Comparison of ENCODE assay signal across 11 cellular contexts in genomic region chr6:52724041-52724405, GRCh38. TPM values are rescaled to one million over a fixed set of nuclear protein-coding genes. Genes with fewer than 3 reads are reported as not detected.
A peak's percentile ranks its signal among the peaks of the same experiment; 100 is the strongest.
DNase-seq lines count a peak whose midpoint lies in the region; ATAC-seq and TF ChIP-seq lines count a peak whose summit lies in the region.
"Had no signal": no experiment of that assay in that cellular context is flagged by ENCODE, and none has a peak within 500 bp of the region (broad histone marks: within the 10 kb centered on the region; RNA-seq: fewer than 3 reads in every experiment).

No MANE protein-coding gene starts in this region.

- no peak overlapping the region for H3K4me3 Mint-ChIP-seq in progenitor cell of endocrine pancreas (ENCODE audit: low read depth)

- H3K4me3 ChIP-seq in Peyer's patch (no peak overlapping the region), fibroblast of pulmonary artery (replicated peaks; ENCODE audit: low read depth, low read length) (no peak overlapping the region)
- H3K4me3 ChIP-seq: SJCRH30 had no signal

- no peaks in the 10 kb centered on the region for H3K36me3 Mint-ChIP-seq in progenitor cell of endocrine pancreas (ENCODE audit: insufficient read depth)

- no peaks in the 10 kb centered on the region for H3K27me3 ChIP-seq in Peyer's patch
- H3K27me3 ChIP-seq: SJCRH30 had no signal

- H3K27me3 Mint-ChIP-seq in progenitor cell of endocrine pancreas, result no peaks in the 10 kb centered on the region

- no peaks in the 10 kb centered on the region for H3K9me3 ChIP-seq in Peyer's patch
- H3K9me3 ChIP-seq: SJCRH30 had no signal

- POLR2A ChIA-PET in HEK293T (lab: Yijun Ruan, JAX), result no interaction called here

- no peaks in the 10 kb centered on the region for H3K36me3 ChIP-seq in Peyer's patch
- H3K36me3 ChIP-seq: SJCRH30 had no signal

- no peak for TF ChIP-seq CTCF in Peyer's patch (IDR thresholded peaks at IDR 0.05)
- no peak for TF ChIP-seq CTCF in fibroblast of pulmonary artery (IDR thresholded peaks at IDR 0.05; ENCODE audit: low read length, missing control alignments)
- TF ChIP-seq CTCF in progenitor cell of endocrine pancreas (IDR thresholded peaks at IDR 0.05; ENCODE audit: unreplicated experiment), result no peak

- H3K27ac Mint-ChIP-seq in progenitor cell of endocrine pancreas, result peak overlapping the region; percentile 9

- TF ChIP-seq POLR2A in Peyer's patch (IDR thresholded peaks at IDR 0.05), result no peak

- CTCF ChIA-PET in HEK293T (lab: Yijun Ruan, JAX), result interaction anchor here (0.5 to 0.6 kb wide), 3 partner anchors 47 to 762 kb away, joined by 3 to 6 read pairs (median 5); no protein-coding TSS in a partner anchor

- H3K4me1 ChIP-seq in Peyer's patch, result peaks cover 0 to 15% (median 0%) of the 10 kb centered on the region in 4 donors
- H3K4me1 ChIP-seq: SJCRH30 had no signal

- DNase-seq in AG20443 (ENCODE audit: low spot score) (peak; percentile 70), Peyer's patch (no peak), fibroblast of pulmonary artery (ENCODE audit: low read depth) (peak; percentile 65), progenitor cell of endocrine pancreas (ENCODE audit: low spot score, unreplicated experiment) (no peak), DMS 273 treated with DMSO at 0.1 percent for 48 hours (lab: John Stamatoyannopoulos, UW) (no peak), HEK293T (ENCODE audit: extremely low spot score) (no peak), NCI-H2196 (lab: John Stamatoyannopoulos, UW; ENCODE audit: unreplicated experiment) (no peak)

- peak overlapping the region in 3 of 4 donors; percentile 58 to 81 (median 77) for H3K27ac ChIP-seq in Peyer's patch
- H3K27ac ChIP-seq: SJCRH30 had no signal

- no peak for ATAC-seq in HG03039 (IDR thresholded peaks at IDR 0.05; ENCODE audit: unreplicated experiment)

- H3K4me1 Mint-ChIP-seq in progenitor cell of endocrine pancreas (ENCODE audit: low read depth), result peaks cover 39% of the 10 kb centered on the region

- peaks cover 9% of the 10 kb centered on the region for H3K9me3 Mint-ChIP-seq in progenitor cell of endocrine pancreas (ENCODE audit: low read depth)

TF ChIP-seq in HEK293T, 16 proteins besides CTCF, POLR2A, EP300 and RAD21:
- TF ChIP-seq ARNT (IDR thresholded peaks at IDR 0.05), result no peak
- no peak for TF ChIP-seq SP1 (IDR thresholded peaks at IDR 0.05)
- no peak for TF ChIP-seq NFRKB (IDR thresholded peaks at IDR 0.05)
- no peak for TF ChIP-seq L3MBTL2 (conservative IDR thresholded peaks at IDR 0.05)
- TF ChIP-seq ZNF384 (IDR thresholded peaks at IDR 0.05), result no peak
- TF ChIP-seq BHLHE40 (IDR thresholded peaks at IDR 0.05; ENCODE audit: borderline replicate concordance), result no peak
- no peak for TF ChIP-seq ELF4 (IDR thresholded peaks at IDR 0.05)
- no peak for TF ChIP-seq FOXK2 (IDR thresholded peaks at IDR 0.05)
- no peak for TF ChIP-seq SUZ12 (IDR thresholded peaks at IDR 0.05)
- TF ChIP-seq FOXA1 (IDR thresholded peaks at IDR 0.05), result no peak
- TF ChIP-seq TARDBP (IDR thresholded peaks at IDR 0.05), result no peak
- TF ChIP-seq FOXM1 (IDR thresholded peaks at IDR 0.05; ENCODE audit: borderline replicate concordance), result no peak
- TF ChIP-seq LEF1 (IDR thresholded peaks at IDR 0.05; ENCODE audit: borderline replicate concordance), result no peak
- TF ChIP-seq PKNOX1 (IDR thresholded peaks at IDR 0.05), result no peak
- TF ChIP-seq HDGF (IDR thresholded peaks at IDR 0.05; ENCODE audit: borderline replicate concordance), result no peak
- no peak for TF ChIP-seq CTBP1 (IDR thresholded peaks at IDR 0.05; ENCODE audit: borderline replicate concordance)
TF ChIP-seq in HEK293T: peak in this region for 0.

RNA-seq across cellular contexts. Expression of gene GSTA2, which starts 39.3 kb away (rescaled TPM):
- total RNA-seq in Peyer's patch (10 to 100 TPM; 15.7 to 92.2 (median 58.4) TPM), progenitor cell of endocrine pancreas (4.6 and 10.7 TPM in 2 replicates)
- total RNA-seq: occipital lobe, SJCRH30, ureter had no signal

RNA-seq across cellular contexts. Expression of gene TMEM14A, which starts 53.1 kb away (rescaled TPM):
- total RNA-seq in Peyer's patch (10 to 100 TPM; 12.4 to 56.0 (median 25.3) TPM), progenitor cell of endocrine pancreas (29.7 and 33.6 TPM in 2 replicates)

Comparison
In these comparisons a context has a peak if more than half of its experiments do, and no peak if none do; other contexts are left out.
1. DNase-seq: peak in AG20443 (single experiment) and fibroblast of pulmonary artery (single experiment); none in Peyer's patch (0 of 3), progenitor cell of endocrine pancreas (single experiment), DMS 273 treated with DMSO at 0.1 percent for 48 hours (single experiment), HEK293T (single experiment) and NCI-H2196 (single experiment).